In genomic region chr5:91162534-91163381, GRCh38 we compare ENCODE assay signal across 8 cellular contexts.
A peak's percentile ranks its signal among the peaks of the same experiment; 100 is the strongest.
DNase-seq lines count a peak whose midpoint lies in the region; ATAC-seq, FAIRE-seq and TF ChIP-seq lines count a peak whose summit lies in the region.

No MANE protein-coding gene starts in this region.

- peak overlapping the region; percentile 95 for H3K27ac Mint-ChIP-seq in type B pancreatic cell

- TF ChIP-seq CTCF in fibroblast of villous mesenchyme (IDR thresholded peaks at IDR 0.05; ENCODE audit: insufficient read depth, low read depth, low read length) = no peak
- no peak for TF ChIP-seq CTCF in parathyroid adenoma (IDR thresholded peaks at IDR 0.05)
- no peak for TF ChIP-seq CTCF in type B pancreatic cell (conservative IDR thresholded peaks at IDR 0.05)

- ATAC-seq in HG02623 (IDR thresholded peaks at IDR 0.05; ENCODE audit: unreplicated experiment) = peak; percentile 99

- H3K36me3 Mint-ChIP-seq in type B pancreatic cell = no peaks in the 10 kb centered on the region

- TF ChIP-seq POLR2A in GM12892 (IDR thresholded peaks at IDR 0.05; ENCODE audit: low read depth, low read length) = 0 out of 2 replicates have a peak, but pooled peaks have one; percentile 19

- no peaks in the 10 kb centered on the region for H3K27me3 Mint-ChIP-seq in type B pancreatic cell

- H3K79me2 ChIP-seq in parathyroid adenoma = no peaks in the 10 kb centered on the region

- no peaks in the 10 kb centered on the region for H3K36me3 ChIP-seq in parathyroid adenoma (ENCODE audit: control insufficient read depth, insufficient read depth, low read length)

- peak; percentile 96 for FAIRE-seq in GM12892 (lab: Jason Lieb, UNC)

- H3K4me1 ChIP-seq in parathyroid adenoma = no peaks in the 10 kb centered on the region

- peak overlapping the region; percentile 46 for H3K4me3 Mint-ChIP-seq in type B pancreatic cell

- H3K27me3 ChIP-seq in parathyroid adenoma (ENCODE audit: control insufficient read depth, insufficient read depth, low read length) = no peaks in the 10 kb centered on the region

- peak overlapping the region; percentile 57 for H2AFZ ChIP-seq in parathyroid adenoma

- peaks cover 3% of the 10 kb centered on the region for H3K9me3 Mint-ChIP-seq in type B pancreatic cell

- H3K9me3 ChIP-seq in parathyroid adenoma (ENCODE audit: control insufficient read depth, low read length) = no peaks in the 10 kb centered on the region

- H3K9ac ChIP-seq in parathyroid adenoma = no peak overlapping the region

- DNase-seq in GM12892 (ENCODE audit: insufficient read length) (no peak), NCI-H2196 treated with DMSO at 0.1 percent for 48 hours (lab: John Stamatoyannopoulos, UW; ENCODE audit: unreplicated experiment) (peak; percentile 29), activated T-cell treated with anti-CD3 and anti-CD28 coated beads for 24 hours (ENCODE audit: low read depth) (peak; percentile 63), fibroblast of villous mesenchyme (ENCODE audit: low read depth) (peak; percentile 86), type B pancreatic cell (ENCODE audit: extremely low spot score, unreplicated experiment) (no peak), COR-L47 (lab: John Stamatoyannopoulos, UW) (no peak)

- H3K4me2 ChIP-seq in parathyroid adenoma (ENCODE audit: low read length) = peak overlapping the region; percentile 35

- H3K4me3 ChIP-seq in fibroblast of villous mesenchyme (ENCODE audit: low read depth, low read length) (no peak overlapping the region), parathyroid adenoma (ENCODE audit: low read depth, low read length) (no peak overlapping the region)

- peak overlapping the region; percentile 5 for H3K27ac ChIP-seq in parathyroid adenoma

- H3K4me1 Mint-ChIP-seq in type B pancreatic cell (ENCODE audit: unreplicated experiment) = peaks cover 16% of the 10 kb centered on the region

Comparison
In these comparisons a context has a peak if more than half of its experiments do, and no peak if none do; other contexts are left out.
1. DNase-seq: peak in NCI-H2196 treated with DMSO at 0.1 percent for 48 hours (single experiment), activated T-cell treated with anti-CD3 and anti-CD28 coated beads for 24 hours (single experiment) and fibroblast of villous mesenchyme (single experiment); none in GM12892 (single experiment), type B pancreatic cell (single experiment) and COR-L47 (single experiment).